1 cellular context compared by ENCODE assay signal in genomic region chr7:122329145-122329802, GRCh38.
TF ChIP-seq lines count a peak whose summit lies in the region.

No MANE protein-coding gene starts in this region.

TF ChIP-seq in WTC11, 78 proteins besides CTCF, POLR2A, EP300 and RAD21:
- TF ChIP-seq ETV6 (CRISPR knock-in tag; IDR thresholded peaks at IDR 0.05) (peak; percentile 30; the same call in 1 of the 2 replicates), ZNF281 (CRISPR knock-in tag; IDR thresholded peaks at IDR 0.05) (no peak)
TF ChIP-seq in WTC11: peak in this region for 1.
